24 cellular contexts compared by ENCODE assay signal in the genomic region with DNA sequence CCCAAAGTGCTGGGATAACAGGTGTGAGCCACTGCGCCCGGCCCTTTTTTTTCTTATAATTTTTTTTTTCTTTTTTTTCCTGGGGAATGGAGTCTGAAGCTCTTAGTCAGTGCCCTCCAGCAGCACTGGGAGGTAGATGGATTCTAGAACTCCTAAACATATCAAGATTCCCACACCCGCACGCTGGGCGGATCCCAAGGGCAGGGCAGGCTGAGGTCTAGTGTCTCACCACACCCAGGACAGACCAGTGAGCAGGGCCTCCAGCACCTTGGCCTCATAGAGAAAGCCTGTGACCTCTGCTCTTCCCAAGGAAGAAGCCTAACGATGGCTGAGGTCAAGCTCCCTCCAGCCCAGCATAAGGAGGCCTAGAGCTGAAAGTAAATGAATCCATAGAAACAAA.
"Had no signal": no experiment of that assay in that cellular context is flagged by ENCODE, and none has a peak within 500 bp of the region (broad histone marks: within the 10 kb centered on the region; RNA-seq: fewer than 3 reads in every experiment).

No MANE protein-coding gene starts in this region.

- H3K27me3 Mint-ChIP-seq: activated CD4-positive, alpha-beta memory T cell treated with anti-CD3 and anti-CD28 coated beads for 36 hours; activated CD4-positive, alpha-beta T cell treated with anti-CD3 and anti-CD28 coated beads, Interleukin-2, amount 10 ng/mL, durations not matched to agents 24 days and 14 days; activated naive CD4-positive, alpha-beta T cell treated with anti-CD3 and anti-CD28 coated beads, Interleukin-2, amount 50 U/mL, for 24 hours; activated naive CD8-positive, alpha-beta T cell treated with anti-CD3 and anti-CD28 coated beads, Interleukin-2, amount 50 U/mL, for 24 hours; activated T-helper 17 cell treated with anti-CD3 and anti-CD28 coated beads, Interleukin-2, amount 50 U/mL, for 72 hours; central memory CD8-positive, alpha-beta T cell; stimulated activated naive CD8-positive, alpha-beta T cell treated with anti-CD3 and anti-CD28 coated beads, Interleukin-15, Interleukin-2, amounts not matched to agents 100 ng/mL and 50 ng/mL, for 24 hours; T-helper 17 cell had no signal

- H3K4me3 Mint-ChIP-seq: activated CD4-positive, alpha-beta memory T cell treated with anti-CD3 and anti-CD28 coated beads for 36 hours; activated CD4-positive, alpha-beta T cell treated with anti-CD3 and anti-CD28 coated beads, Interleukin-2, amount 10 ng/mL, durations not matched to agents 24 days and 14 days; activated naive CD4-positive, alpha-beta T cell treated with anti-CD3 and anti-CD28 coated beads, Interleukin-2, amount 50 U/mL, for 24 hours; activated naive CD8-positive, alpha-beta T cell treated with anti-CD3 and anti-CD28 coated beads, Interleukin-2, amount 50 U/mL, for 24 hours; activated T-cell treated with anti-CD3 and anti-CD28 coated beads, Interleukin-2, amount 50 U/mL, for 4 hours; activated T-helper 17 cell treated with anti-CD3 and anti-CD28 coated beads, Interleukin-2, amount 50 U/mL, for 72 hours; central memory CD8-positive, alpha-beta T cell; nephron progenitor cell; stimulated activated naive CD8-positive, alpha-beta T cell treated with anti-CD3 and anti-CD28 coated beads, Interleukin-15, Interleukin-2, amounts not matched to agents 100 ng/mL and 50 ng/mL, for 24 hours; T-helper 17 cell had no signal

- H3K36me3 Mint-ChIP-seq: activated CD4-positive, alpha-beta memory T cell treated with anti-CD3 and anti-CD28 coated beads for 36 hours; activated naive CD4-positive, alpha-beta T cell treated with anti-CD3 and anti-CD28 coated beads, Interleukin-2, amount 50 U/mL, for 24 hours had no signal

- H3K4me1 Mint-ChIP-seq: activated T-helper 17 cell treated with anti-CD3 and anti-CD28 coated beads, Interleukin-2, amount 50 U/mL, for 72 hours; central memory CD8-positive, alpha-beta T cell; T-helper 17 cell had no signal

- H3K4me3 ChIP-seq: left lung, lower lobe of right lung, skin epidermis, upper lobe of right lung had no signal

- H3K9me3 ChIP-seq: left lung, lower lobe of right lung, neutrophil, upper lobe of right lung had no signal

- H3K36me3 ChIP-seq: left lung, lower lobe of right lung, neutrophil, upper lobe of right lung had no signal

- H3K27me3 ChIP-seq: left lung, neutrophil, upper lobe of right lung had no signal

- H3K9me3 Mint-ChIP-seq: activated CD4-positive, alpha-beta memory T cell treated with anti-CD3 and anti-CD28 coated beads for 36 hours; activated CD4-positive, alpha-beta T cell treated with anti-CD3 and anti-CD28 coated beads, Interleukin-2, amount 10 ng/mL, durations not matched to agents 24 days and 14 days; activated naive CD4-positive, alpha-beta T cell treated with anti-CD3 and anti-CD28 coated beads, Interleukin-2, amount 50 U/mL, for 24 hours; activated naive CD8-positive, alpha-beta T cell treated with anti-CD3 and anti-CD28 coated beads, Interleukin-2, amount 50 U/mL, for 24 hours; activated T-cell treated with anti-CD3 and anti-CD28 coated beads, Interleukin-2, amount 50 U/mL, for 4 hours; activated T-helper 17 cell treated with anti-CD3 and anti-CD28 coated beads, Interleukin-2, amount 50 U/mL, for 72 hours; central memory CD8-positive, alpha-beta T cell; nephron progenitor cell; stimulated activated naive CD8-positive, alpha-beta T cell treated with anti-CD3 and anti-CD28 coated beads, Interleukin-15, Interleukin-2, amounts not matched to agents 100 ng/mL and 50 ng/mL, for 24 hours had no signal

- ATAC-seq: activated naive CD8-positive, alpha-beta T cell treated with anti-CD3 and anti-CD28 coated beads, Interleukin-2, amount 50 U/mL, for 24 hours; activated T-cell treated with anti-CD3 and anti-CD28 coated beads, Interleukin-2, amount 50 U/mL, for 4 hours; activated T-helper 17 cell treated with anti-CD3 and anti-CD28 coated beads, Interleukin-2, amount 50 U/mL, for 72 hours; left lung; lower lobe of right lung; sciatic nerve; T-helper 17 cell; upper lobe of right lung had no signal

- DNase-seq: activated CD4-positive, alpha-beta memory T cell treated with anti-CD3 and anti-CD28 coated beads for 36 hours; activated CD4-positive, alpha-beta T cell treated with anti-CD3 and anti-CD28 coated beads, Interleukin-2, amount 10 ng/mL, durations not matched to agents 24 days and 14 days; activated CD4-positive, CD25-positive, alpha-beta regulatory T cell treated with anti-CD3 and anti-CD28 coated beads, Interleukin-2, amount 50 U/mL, for 72 hours; activated naive CD8-positive, alpha-beta T cell treated with anti-CD3 and anti-CD28 coated beads, Interleukin-2, amount 50 U/mL, for 24 hours; activated T-cell treated with anti-CD3 and anti-CD28 coated beads, Interleukin-2, amount 50 U/mL, for 4 hours; amygdala; effector CD8-positive, alpha-beta T cell; lower lobe of right lung; mesendoderm; nephron progenitor cell; stimulated activated CD4-positive, alpha-beta T cell treated with anti-CD3 and anti-CD28 coated beads, Interleukin-12 subunit alpha, Interleukin-12 subunit beta, amount 100 ng/mL, for 4 hours; stimulated activated CD4-positive, alpha-beta T cell treated with anti-CD3 and anti-CD28 coated beads, Interleukin-4, amount 100 ng/mL, for 1 hour; T-helper 17 cell; T1000 had no signal

- H3K27ac ChIP-seq: epithelial cell of prostate, left lung, lower lobe of right lung, neutrophil, skin epidermis, upper lobe of right lung had no signal

- H3K27ac Mint-ChIP-seq: activated CD4-positive, alpha-beta memory T cell treated with anti-CD3 and anti-CD28 coated beads for 36 hours; activated CD4-positive, alpha-beta T cell treated with anti-CD3 and anti-CD28 coated beads, Interleukin-2, amount 10 ng/mL, durations not matched to agents 24 days and 14 days; activated naive CD4-positive, alpha-beta T cell treated with anti-CD3 and anti-CD28 coated beads, Interleukin-2, amount 50 U/mL, for 24 hours; activated naive CD8-positive, alpha-beta T cell treated with anti-CD3 and anti-CD28 coated beads, Interleukin-2, amount 50 U/mL, for 24 hours; activated T-helper 17 cell treated with anti-CD3 and anti-CD28 coated beads, Interleukin-2, amount 50 U/mL, for 72 hours; stimulated activated naive CD8-positive, alpha-beta T cell treated with anti-CD3 and anti-CD28 coated beads, Interleukin-15, Interleukin-2, amounts not matched to agents 100 ng/mL and 50 ng/mL, for 24 hours; T-helper 17 cell had no signal
